ENCODE assay signal across 1 cellular context in the genomic region with DNA sequence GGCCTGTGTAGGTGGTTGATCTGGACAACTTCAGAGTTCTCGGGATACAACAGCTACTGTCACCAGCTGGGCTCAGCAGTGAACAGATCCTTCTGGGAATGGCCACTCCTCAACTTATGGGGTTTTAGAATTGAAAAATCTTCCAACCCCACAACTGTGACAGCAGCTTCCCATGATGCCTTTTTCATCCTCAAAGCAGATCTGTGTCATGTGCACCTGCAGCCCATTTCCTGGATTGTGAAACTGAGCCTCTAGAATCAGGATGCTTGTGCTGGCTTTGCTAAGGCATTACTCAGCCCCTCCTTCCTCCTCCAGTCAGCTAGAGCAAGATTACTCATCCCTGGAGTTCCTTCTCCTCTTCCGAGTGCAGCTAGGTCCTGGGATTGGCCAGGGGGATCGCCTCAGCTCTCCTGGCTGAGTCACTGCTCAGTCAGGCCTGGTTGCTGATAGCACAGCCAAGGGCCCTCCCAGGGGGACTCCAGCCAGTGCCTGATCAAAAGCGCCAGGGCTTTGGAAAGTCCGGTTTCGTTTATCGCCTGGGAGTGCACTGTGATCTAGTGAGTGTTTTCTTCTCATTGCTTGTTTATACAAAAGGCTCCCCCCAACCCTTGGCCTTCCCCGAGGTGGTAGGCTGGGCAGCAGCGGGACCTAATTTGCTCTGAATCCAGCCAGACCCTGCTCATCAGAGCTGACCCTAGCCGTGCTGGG.
TF ChIP-seq lines count a peak whose summit lies in the region.

No MANE protein-coding gene starts in this region.

TF ChIP-seq in HEK293, 187 proteins besides CTCF, POLR2A, EP300 and RAD21 (continued from another document and continues in another):
- TF ChIP-seq, protein P1, sequence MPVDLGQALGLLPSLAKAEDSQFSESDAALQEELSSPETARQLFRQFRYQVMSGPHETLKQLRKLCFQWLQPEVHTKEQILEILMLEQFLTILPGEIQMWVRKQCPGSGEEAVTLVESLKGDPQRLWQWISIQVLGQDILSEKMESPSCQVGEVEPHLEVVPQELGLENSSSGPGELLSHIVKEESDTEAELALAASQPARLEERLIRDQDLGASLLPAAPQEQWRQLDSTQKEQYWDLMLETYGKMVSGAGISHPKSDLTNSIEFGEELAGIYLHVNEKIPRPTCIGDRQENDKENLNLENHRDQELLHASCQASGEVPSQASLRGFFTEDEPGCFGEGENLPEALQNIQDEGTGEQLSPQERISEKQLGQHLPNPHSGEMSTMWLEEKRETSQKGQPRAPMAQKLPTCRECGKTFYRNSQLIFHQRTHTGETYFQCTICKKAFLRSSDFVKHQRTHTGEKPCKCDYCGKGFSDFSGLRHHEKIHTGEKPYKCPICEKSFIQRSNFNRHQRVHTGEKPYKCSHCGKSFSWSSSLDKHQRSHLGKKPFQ (tag by site-specific recombination; IDR thresholded peaks at IDR 0.05), result no peak
- no peak for TF ChIP-seq ZNF560 (tag by site-specific recombination; IDR thresholded peaks at IDR 0.05; ENCODE audit: borderline replicate concordance)
- TF ChIP-seq ZNF843 (tag by site-specific recombination; IDR thresholded peaks at IDR 0.05), result no peak
- peak; percentile 69; the same call in 1 of the 2 replicates for TF ChIP-seq ZSCAN23 (tag by site-specific recombination; IDR thresholded peaks at IDR 0.05)
- TF ChIP-seq, protein P2, sequence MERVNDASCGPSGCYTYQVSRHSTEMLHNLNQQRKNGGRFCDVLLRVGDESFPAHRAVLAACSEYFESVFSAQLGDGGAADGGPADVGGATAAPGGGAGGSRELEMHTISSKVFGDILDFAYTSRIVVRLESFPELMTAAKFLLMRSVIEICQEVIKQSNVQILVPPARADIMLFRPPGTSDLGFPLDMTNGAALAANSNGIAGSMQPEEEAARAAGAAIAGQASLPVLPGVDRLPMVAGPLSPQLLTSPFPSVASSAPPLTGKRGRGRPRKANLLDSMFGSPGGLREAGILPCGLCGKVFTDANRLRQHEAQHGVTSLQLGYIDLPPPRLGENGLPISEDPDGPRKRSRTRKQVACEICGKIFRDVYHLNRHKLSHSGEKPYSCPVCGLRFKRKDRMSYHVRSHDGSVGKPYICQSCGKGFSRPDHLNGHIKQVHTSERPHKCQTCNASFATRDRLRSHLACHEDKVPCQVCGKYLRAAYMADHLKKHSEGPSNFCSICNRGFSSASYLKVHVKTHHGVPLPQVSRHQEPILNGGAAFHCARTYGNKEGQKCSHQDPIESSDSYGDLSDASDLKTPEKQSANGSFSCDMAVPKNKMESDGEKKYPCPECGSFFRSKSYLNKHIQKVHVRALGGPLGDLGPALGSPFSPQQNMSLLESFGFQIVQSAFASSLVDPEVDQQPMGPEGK (tag by site-specific recombination; IDR thresholded peaks at IDR 0.05), result peak; percentile 59
- TF ChIP-seq ZNF274 (IDR thresholded peaks at IDR 0.05; ENCODE audit: low read length), result no peak
- no peak for TF ChIP-seq ZNF274 (tag by site-specific recombination; IDR thresholded peaks at IDR 0.05; ENCODE audit: borderline replicate concordance)
- peak; percentile 54 for TF ChIP-seq ATF2 (tag by site-specific recombination; IDR thresholded peaks at IDR 0.05; ENCODE audit: low read depth)
- no peak for TF ChIP-seq ZBTB11 (tag by site-specific recombination; conservative IDR thresholded peaks at IDR 0.05; ENCODE audit: low read depth)
- no peak for TF ChIP-seq GLI4 (tag by site-specific recombination; IDR thresholded peaks at IDR 0.05)
- no peak for TF ChIP-seq ZNF148 (tag by site-specific recombination; IDR thresholded peaks at IDR 0.05; ENCODE audit: borderline replicate concordance)
- peak; percentile 47; the same call in 1 of the 2 replicates for TF ChIP-seq GLIS1 (tag by site-specific recombination; IDR thresholded peaks at IDR 0.05)
- no peak for TF ChIP-seq ZNF677 (tag by site-specific recombination; IDR thresholded peaks at IDR 0.05)
- no peak for TF ChIP-seq ZNF704 (tag by site-specific recombination; IDR thresholded peaks at IDR 0.05)
- no peak for TF ChIP-seq ZNF112 (tag by site-specific recombination; IDR thresholded peaks at IDR 0.05)
- no peak for TF ChIP-seq ZSCAN16 (tag by site-specific recombination; IDR thresholded peaks at IDR 0.05)
- no peak for TF ChIP-seq ZNF311 (tag by site-specific recombination; IDR thresholded peaks at IDR 0.05; ENCODE audit: borderline replicate concordance)
- no peak for TF ChIP-seq ZNF169 (tag by site-specific recombination; IDR thresholded peaks at IDR 0.05)
- TF ChIP-seq ZNF707 (tag by site-specific recombination; IDR thresholded peaks at IDR 0.05), result no peak
- TF ChIP-seq ZNF2 (tag by site-specific recombination; IDR thresholded peaks at IDR 0.05), result peak; percentile 68
- TF ChIP-seq ZNF785 (tag by site-specific recombination; IDR thresholded peaks at IDR 0.05), result no peak
- TF ChIP-seq, protein P3, sequence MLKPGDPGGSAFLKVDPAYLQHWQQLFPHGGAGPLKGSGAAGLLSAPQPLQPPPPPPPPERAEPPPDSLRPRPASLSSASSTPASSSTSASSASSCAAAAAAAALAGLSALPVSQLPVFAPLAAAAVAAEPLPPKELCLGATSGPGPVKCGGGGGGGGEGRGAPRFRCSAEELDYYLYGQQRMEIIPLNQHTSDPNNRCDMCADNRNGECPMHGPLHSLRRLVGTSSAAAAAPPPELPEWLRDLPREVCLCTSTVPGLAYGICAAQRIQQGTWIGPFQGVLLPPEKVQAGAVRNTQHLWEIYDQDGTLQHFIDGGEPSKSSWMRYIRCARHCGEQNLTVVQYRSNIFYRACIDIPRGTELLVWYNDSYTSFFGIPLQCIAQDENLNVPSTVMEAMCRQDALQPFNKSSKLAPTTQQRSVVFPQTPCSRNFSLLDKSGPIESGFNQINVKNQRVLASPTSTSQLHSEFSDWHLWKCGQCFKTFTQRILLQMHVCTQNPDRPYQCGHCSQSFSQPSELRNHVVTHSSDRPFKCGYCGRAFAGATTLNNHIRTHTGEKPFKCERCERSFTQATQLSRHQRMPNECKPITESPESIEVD (tag by site-specific recombination; IDR thresholded peaks at IDR 0.05), result no peak
- no peak for TF ChIP-seq ZNF133 (tag by site-specific recombination; IDR thresholded peaks at IDR 0.05)
- TF ChIP-seq SALL2 (tag by site-specific recombination; IDR thresholded peaks at IDR 0.05; ENCODE audit: borderline replicate concordance), result no peak
- TF ChIP-seq ZNF658 (tag by site-specific recombination; IDR thresholded peaks at IDR 0.05), result no peak
- TF ChIP-seq, protein P4, sequence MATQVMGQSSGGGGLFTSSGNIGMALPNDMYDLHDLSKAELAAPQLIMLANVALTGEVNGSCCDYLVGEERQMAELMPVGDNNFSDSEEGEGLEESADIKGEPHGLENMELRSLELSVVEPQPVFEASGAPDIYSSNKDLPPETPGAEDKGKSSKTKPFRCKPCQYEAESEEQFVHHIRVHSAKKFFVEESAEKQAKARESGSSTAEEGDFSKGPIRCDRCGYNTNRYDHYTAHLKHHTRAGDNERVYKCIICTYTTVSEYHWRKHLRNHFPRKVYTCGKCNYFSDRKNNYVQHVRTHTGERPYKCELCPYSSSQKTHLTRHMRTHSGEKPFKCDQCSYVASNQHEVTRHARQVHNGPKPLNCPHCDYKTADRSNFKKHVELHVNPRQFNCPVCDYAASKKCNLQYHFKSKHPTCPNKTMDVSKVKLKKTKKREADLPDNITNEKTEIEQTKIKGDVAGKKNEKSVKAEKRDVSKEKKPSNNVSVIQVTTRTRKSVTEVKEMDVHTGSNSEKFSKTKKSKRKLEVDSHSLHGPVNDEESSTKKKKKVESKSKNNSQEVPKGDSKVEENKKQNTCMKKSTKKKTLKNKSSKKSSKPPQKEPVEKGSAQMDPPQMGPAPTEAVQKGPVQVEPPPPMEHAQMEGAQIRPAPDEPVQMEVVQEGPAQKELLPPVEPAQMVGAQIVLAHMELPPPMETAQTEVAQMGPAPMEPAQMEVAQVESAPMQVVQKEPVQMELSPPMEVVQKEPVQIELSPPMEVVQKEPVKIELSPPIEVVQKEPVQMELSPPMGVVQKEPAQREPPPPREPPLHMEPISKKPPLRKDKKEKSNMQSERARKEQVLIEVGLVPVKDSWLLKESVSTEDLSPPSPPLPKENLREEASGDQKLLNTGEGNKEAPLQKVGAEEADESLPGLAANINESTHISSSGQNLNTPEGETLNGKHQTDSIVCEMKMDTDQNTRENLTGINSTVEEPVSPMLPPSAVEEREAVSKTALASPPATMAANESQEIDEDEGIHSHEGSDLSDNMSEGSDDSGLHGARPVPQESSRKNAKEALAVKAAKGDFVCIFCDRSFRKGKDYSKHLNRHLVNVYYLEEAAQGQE (tag by site-specific recombination; IDR thresholded peaks at IDR 0.05), result no peak
- TF ChIP-seq ZNF529 (tag by site-specific recombination; IDR thresholded peaks at IDR 0.05; ENCODE audit: insufficient replicate concordance), result no peak
- peak; percentile 91 for TF ChIP-seq ZNF280D (tag by site-specific recombination; IDR thresholded peaks at IDR 0.05)
